ENCODE assay signal across 17 cellular contexts in genomic region chr20:43746344-43747137, GRCh38. TPM values are rescaled to one million over a fixed set of nuclear protein-coding genes. Genes with fewer than 3 reads are reported as not detected.
DNase-seq lines count a peak whose midpoint lies in the region; ATAC-seq and TF ChIP-seq lines count a peak whose summit lies in the region.
"Had no signal": no experiment of that assay in that cellular context is flagged by ENCODE, and none has a peak within 500 bp of the region (broad histone marks: within the 10 kb centered on the region; RNA-seq: fewer than 3 reads in every experiment).

No MANE protein-coding gene starts in this region.

- WGBS in upper lobe of left lung, 2 donors, result 51 to 57% methylated on average over 12 of the region's 12 CpGs
- WGBS in spleen, 5 donors, result 42 to 59% (median 54%) methylated on average over 12 of the region's 12 CpGs

- no peak for TF ChIP-seq EP300 in upper lobe of left lung (IDR thresholded peaks at IDR 0.05)

- H3K9ac ChIP-seq in mucosa of stomach (ENCODE audit: low read length), result peak overlapping the region; percentile 17

- H3K9me3 ChIP-seq in SJCRH30 (replicated peaks) (no peaks in the 10 kb centered on the region), mucosa of stomach (ENCODE audit: control insufficient read depth, low read length) (no peaks in the 10 kb centered on the region), upper lobe of left lung (no peaks in the 10 kb centered on the region), spleen (no peaks in the 10 kb centered on the region)
- H3K9me3 ChIP-seq: esophagus squamous epithelium, vagina had no signal

- H3K4me1 ChIP-seq in SJCRH30, result peaks cover 35% of the 10 kb centered on the region
- H3K4me1 ChIP-seq in mucosa of stomach (ENCODE audit: control insufficient read depth, insufficient read depth, low read length), result peaks cover 27% of the 10 kb centered on the region
- H3K4me1 ChIP-seq in upper lobe of left lung, result peaks cover 3 to 20% (median 12%) of the 10 kb centered on the region in 4 donors
- H3K4me1 ChIP-seq in spleen, result peaks cover 4 to 59% (median 28%) of the 10 kb centered on the region in 6 donors
- H3K4me1 ChIP-seq: vagina had no signal

- no peak for TF ChIP-seq CTCF in upper lobe of left lung (IDR thresholded peaks at IDR 0.05)
- no peak for TF ChIP-seq CTCF in spleen (IDR thresholded peaks at IDR 0.05 in 8 of 11, conservative IDR thresholded peaks at IDR 0.05 in 3 of 11)

- H3K27me3 ChIP-seq in SJCRH30 (no peaks in the 10 kb centered on the region), mucosa of stomach (ENCODE audit: control insufficient read depth, insufficient read depth, low read length) (peaks cover 17% of the 10 kb centered on the region), upper lobe of left lung (no peaks in the 10 kb centered on the region), spleen (replicated peaks in 1 of 7) (peaks cover 0 to 64% (median 14%) of the 10 kb centered on the region in 7 donors)
- H3K27me3 ChIP-seq: vagina had no signal

- H3K4me3 ChIP-seq in SJCRH30 (no peak overlapping the region), mucosa of stomach (ENCODE audit: low read length) (no peak overlapping the region), upper lobe of left lung (no peak overlapping the region), spleen (no peak overlapping the region)
- H3K4me3 ChIP-seq: esophagus squamous epithelium, vagina had no signal

- no peak for TF ChIP-seq POLR2A in upper lobe of left lung (IDR thresholded peaks at IDR 0.05)
- no peak for TF ChIP-seq POLR2A in spleen (IDR thresholded peaks at IDR 0.05)

- DNase-seq in SIG-M5 treated with dmso at 0.1 percent for 504 hours (lab: John Stamatoyannopoulos, UW; ENCODE audit: unreplicated experiment) (peak; percentile 63), SIG-M5 (lab: John Stamatoyannopoulos, UW) (no peak), NCI-H1092 treated with DMSO at 0.1 percent for 48 hours (lab: John Stamatoyannopoulos, UW) (peak; percentile 81), SJCRH30 (peak; percentile 75 to 84), upper lobe of left lung (no peak), spleen (no peak)
- DNase-seq: activated CD8-positive, alpha-beta T cell treated with anti-CD3 and anti-CD28 coated beads, Interleukin-2, amount 10 ng/mL, durations not matched to agents 7 days and 5 days; activated naive CD4-positive, alpha-beta T cell treated with anti-CD3 and anti-CD28 coated beads, Interleukin-2, amount 50 U/mL, for 16 hours; central memory CD4-positive, alpha-beta T cell; esophagus squamous epithelium; stimulated activated CD8-positive, alpha-beta memory T cell treated with anti-CD3 and anti-CD28 coated beads, Interleukin-4, amount 100 ng/mL, for 48 hours had no signal

- H3K27ac ChIP-seq in SJCRH30 (no peak overlapping the region; the same call in 1 of the 2 replicates), upper lobe of left lung (no peak overlapping the region), spleen (peak overlapping the region in 4 of 8 donors; percentile 32 to 72 (median 42))
- H3K27ac ChIP-seq: esophagus squamous epithelium, vagina had no signal

- ATAC-seq in upper lobe of left lung (ENCODE audit: low FRiP score in 2 of 2) (no peak), HG02588 (IDR thresholded peaks at IDR 0.05; ENCODE audit: unreplicated experiment) (no peak)
- ATAC-seq: activated CD8-positive, alpha-beta T cell treated with anti-CD3 and anti-CD28 coated beads, Interleukin-2, amount 10 ng/mL, durations not matched to agents 7 days and 5 days had no signal

- H3K36me3 ChIP-seq in SJCRH30 (no peaks in the 10 kb centered on the region), mucosa of stomach (ENCODE audit: control insufficient read depth, insufficient read depth, low read length) (no peaks in the 10 kb centered on the region), upper lobe of left lung (no peaks in the 10 kb centered on the region), spleen (no peaks in the 10 kb centered on the region)
- H3K36me3 ChIP-seq: esophagus squamous epithelium, vagina had no signal

- intact Hi-C loops in spleen (cut with DNase I; ENCODE audit: low total_unique reads), result no loop called here

RNA-seq across cellular contexts. Expression of gene GTSF1L, which starts 19.7 kb away (rescaled TPM):
- not detected in 2 replicates for total RNA-seq in SJCRH30 (2014; rRNA removed; shearing (Covaris generic))
- not detected for total RNA-seq in upper lobe of left lung
- under 1 TPM in 2 of 7 donors, not detected in 5; 0.40 to 0.46 TPM for total RNA-seq in spleen
- polyA plus RNA-seq in spleen, result 1 to 10 TPM in 2 of 3 donors, under 1 TPM in 1; 0.90 to 3.0 (median 1.7) TPM
- total RNA-seq: activated CD8-positive, alpha-beta T cell treated with anti-CD3 and anti-CD28 coated beads, Interleukin-2, amount 10 ng/mL, durations not matched to agents 7 days and 5 days; Daoy; esophagus squamous epithelium; T-helper 1 cell treated with Interleukin-12 subunit alpha and Interleukin-12 subunit beta and Interleukin-4 antibody, amounts not matched to agents 30 ng/mL and 1 ng/mL, for 36 hours; vagina had no signal
- polyA plus RNA-seq: AG04450 had no signal

Comparison
In these comparisons a context has a peak if more than half of its experiments do, and no peak if none do; other contexts are left out.
1. DNase-seq: peak in SIG-M5 treated with dmso at 0.1 percent for 504 hours (single experiment), NCI-H1092 treated with DMSO at 0.1 percent for 48 hours (single experiment) and SJCRH30 (2 of 2); none in SIG-M5 (single experiment), upper lobe of left lung (0 of 2) and spleen (single experiment).